8 cellular contexts compared by ENCODE assay signal in genomic region chr4:77156533-77156911, GRCh38. TPM values are rescaled to one million over a fixed set of nuclear protein-coding genes. Genes with fewer than 3 reads are reported as not detected.
A peak's percentile ranks its signal among the peaks of the same experiment; 100 is the strongest.
DNase-seq lines count a peak whose midpoint lies in the region; ATAC-seq and TF ChIP-seq lines count a peak whose summit lies in the region.

No MANE protein-coding gene starts in this region.

- H3K27me3 ChIP-seq in mononuclear cell (ENCODE audit: insufficient read depth, low read length), result no peaks in the 10 kb centered on the region

- DNase-seq in D341Med (ENCODE audit: low spot score), result peak; percentile 96
- DNase-seq in HUDEP-2 (lab: John Stamatoyannopoulos, UW; ENCODE audit: unreplicated experiment in 76 of 76), result peak; percentile 16 to 98 (median 94)
- DNase-seq in NOMO-1 treated with dmso at 0.1 percent for 144 hours (lab: John Stamatoyannopoulos, UW; ENCODE audit: unreplicated experiment), result peak; percentile 97
- peak; percentile 89 for DNase-seq in activated CD8-positive, alpha-beta memory T cell treated with anti-CD3 and anti-CD28 coated beads, Interleukin-2, amount 50 U/mL, for 48 hours
- peak; percentile 100 for DNase-seq in epithelial cell of esophagus (ENCODE audit: low read depth)
- DNase-seq in stimulated activated CD8-positive, alpha-beta memory T cell treated with anti-CD3 and anti-CD28 coated beads, Interleukin-4, amount 100 ng/mL, for 1 hour (ENCODE audit: low read depth in 2 of 2, low spot score in 1 of 2), result peak; percentile 84 to 95

- no peaks in the 10 kb centered on the region for H3K9me3 ChIP-seq in mononuclear cell (ENCODE audit: low read depth, low read length)

- ATAC-seq in GM21390 (IDR thresholded peaks at IDR 0.05; ENCODE audit: unreplicated experiment), result peak; percentile 79

- peak overlapping the region; percentile 88 for H3K4me3 ChIP-seq in epithelial cell of esophagus (ENCODE audit: low read length)
- peak overlapping the region; percentile 92 for H3K4me3 ChIP-seq in mononuclear cell (ENCODE audit: low read length)

- peaks cover 52% of the 10 kb centered on the region for H3K4me1 ChIP-seq in mononuclear cell (ENCODE audit: insufficient read depth, low read length)

- no peak for TF ChIP-seq CTCF in epithelial cell of esophagus (IDR thresholded peaks at IDR 0.05; ENCODE audit: insufficient read depth, low read depth, low read length, missing control alignments)

RNA-seq across cellular contexts. Expression of gene CCNG2, which starts 0.5 kb away (rescaled TPM):
- 48.9 TPM for total RNA-seq in mononuclear cell

Comparison
In these comparisons a context has a peak if more than half of its experiments do, and no peak if none do; other contexts are left out.
1. Peak in every context shown above with its lines: DNase-seq, ATAC-seq and H3K4me3 ChIP-seq.